ENCODE assay signal across 1 cellular context in the genomic region with DNA sequence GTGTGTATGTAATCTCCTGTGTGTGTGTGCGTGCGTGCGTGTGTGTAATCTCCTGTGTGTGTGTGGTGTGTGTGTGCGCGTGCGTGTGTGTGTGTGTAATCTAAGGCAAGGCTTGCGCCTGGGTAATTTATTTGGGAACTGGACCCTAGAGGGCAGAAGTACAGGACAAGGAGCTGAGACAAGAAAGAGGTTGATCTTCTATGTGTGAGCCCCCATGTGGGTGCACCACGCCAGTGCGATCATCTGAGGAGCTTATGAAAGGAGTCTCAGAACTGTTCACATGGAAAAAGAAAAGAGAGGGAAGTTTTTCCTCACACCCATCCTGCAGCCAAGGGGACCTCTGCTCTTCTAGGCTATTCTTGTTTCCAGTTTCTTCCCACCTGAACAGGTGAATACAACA.
TF ChIP-seq lines count a peak whose summit lies in the region.

No MANE protein-coding gene starts in this region.

TF ChIP-seq in H1, 55 proteins besides CTCF, POLR2A, EP300 and RAD21:
- TF ChIP-seq ZNF274 (IDR thresholded peaks at IDR 0.05; ENCODE audit: borderline replicate concordance, extremely low read depth, low read length) (no peak), SP1 (IDR thresholded peaks at IDR 0.05; ENCODE audit: low read depth, low read length) (no peak), KDM1A (IDR thresholded peaks at IDR 0.05; ENCODE audit: borderline replicate concordance, low read length) (no peak), SIX5 (IDR thresholded peaks at IDR 0.05; ENCODE audit: low read depth, low read length) (no peak), GABPA (IDR thresholded peaks at IDR 0.05; ENCODE audit: borderline replicate concordance, insufficient read depth, low read length) (no peak)
